ENCODE assay signal across 8 cellular contexts in genomic region chr7:103344453-103345149, GRCh38. TPM values are rescaled to one million over a fixed set of nuclear protein-coding genes. Genes with fewer than 3 reads are reported as not detected.
DNase-seq lines count a peak whose midpoint lies in the region; TF ChIP-seq lines count a peak whose summit lies in the region.

A gene with protein sequence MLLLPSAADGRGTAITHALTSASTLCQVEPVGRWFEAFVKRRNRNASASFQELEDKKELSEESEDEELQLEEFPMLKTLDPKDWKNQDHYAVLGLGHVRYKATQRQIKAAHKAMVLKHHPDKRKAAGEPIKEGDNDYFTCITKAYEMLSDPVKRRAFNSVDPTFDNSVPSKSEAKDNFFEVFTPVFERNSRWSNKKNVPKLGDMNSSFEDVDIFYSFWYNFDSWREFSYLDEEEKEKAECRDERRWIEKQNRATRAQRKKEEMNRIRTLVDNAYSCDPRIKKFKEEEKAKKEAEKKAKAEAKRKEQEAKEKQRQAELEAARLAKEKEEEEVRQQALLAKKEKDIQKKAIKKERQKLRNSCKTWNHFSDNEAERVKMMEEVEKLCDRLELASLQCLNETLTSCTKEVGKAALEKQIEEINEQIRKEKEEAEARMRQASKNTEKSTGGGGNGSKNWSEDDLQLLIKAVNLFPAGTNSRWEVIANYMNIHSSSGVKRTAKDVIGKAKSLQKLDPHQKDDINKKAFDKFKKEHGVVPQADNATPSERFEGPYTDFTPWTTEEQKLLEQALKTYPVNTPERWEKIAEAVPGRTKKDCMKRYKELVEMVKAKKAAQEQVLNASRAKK (minus strand): TSS chr7:103344767. CDS start chr7:103344622, 145 bp downstream.

- H3K36me3 Mint-ChIP-seq in nephron progenitor cell (ENCODE audit: low read depth) = peaks cover 28% of the 10 kb centered on the region
- peaks cover 32% of the 10 kb centered on the region for H3K36me3 Mint-ChIP-seq in stimulated activated naive CD8-positive, alpha-beta T cell treated with anti-CD3 and anti-CD28 coated beads, Interleukin-15, Interleukin-2, amounts not matched to agents 100 ng/mL and 50 ng/mL, for 24 hours (ENCODE audit: low read depth)

- H3K9me2 ChIP-seq in Loucy (replicated peaks; ENCODE audit: low read depth, low read length) = no peaks in the 10 kb centered on the region

- H3K9ac ChIP-seq in Loucy (ENCODE audit: low read depth, low read length, poor library complexity, severe bottlenecking) = peak within 1 kb of the TSS; percentile 86

- peak; percentile 94 for DNase-seq in ELR (ENCODE audit: low read depth)
- DNase-seq in H7 = peak; percentile 89
- DNase-seq in SHP77 (lab: John Stamatoyannopoulos, UW) = peak; percentile 90 to 92
- peak; percentile 78 for DNase-seq in activated effector memory CD4-positive, alpha-beta T cell treated with Interleukin-2 at 50 U/mL for 16 hours
- peak; percentile 85 for DNase-seq in fibroblast of the conjunctiva (ENCODE audit: low read depth)
- DNase-seq in nephron progenitor cell = peak; percentile 79

- peak within 1 kb of the TSS; percentile 100 for H2AFZ ChIP-seq in Loucy (ENCODE audit: low read length)

- H3K27me3 Mint-ChIP-seq in nephron progenitor cell (ENCODE audit: low read depth, poor library complexity) = peaks cover 6% of the 10 kb centered on the region
- H3K27me3 Mint-ChIP-seq in stimulated activated naive CD8-positive, alpha-beta T cell treated with anti-CD3 and anti-CD28 coated beads, Interleukin-15, Interleukin-2, amounts not matched to agents 100 ng/mL and 50 ng/mL, for 24 hours = no peaks in the 10 kb centered on the region

- TF ChIP-seq CTCF in Loucy (conservative IDR thresholded peaks at IDR 0.05; ENCODE audit: low read length) (no peak), nephron progenitor cell (IDR thresholded peaks at IDR 0.05) (no peak)

- H3K27me3 ChIP-seq in H7 (ENCODE audit: control insufficient read depth, insufficient read depth, low read length) (no peaks in the 10 kb centered on the region), Loucy (ENCODE audit: insufficient read depth, low read length, poor library complexity, severe bottlenecking) (no peaks in the 10 kb centered on the region)

- H3K9me3 ChIP-seq in Loucy (ENCODE audit: insufficient read depth, low read depth, low read length) = no peaks in the 10 kb centered on the region

- peaks cover 46% of the 10 kb centered on the region for H3K4me1 ChIP-seq in Loucy (ENCODE audit: insufficient read depth, low read length, poor library complexity, severe bottlenecking)

- no peaks in the 10 kb centered on the region for H3F3A ChIP-seq in Loucy (ENCODE audit: low read depth)

- peaks cover 28% of the 10 kb centered on the region for H3K4me1 Mint-ChIP-seq in nephron progenitor cell
- H3K4me1 Mint-ChIP-seq in stimulated activated naive CD8-positive, alpha-beta T cell treated with anti-CD3 and anti-CD28 coated beads, Interleukin-15, Interleukin-2, amounts not matched to agents 100 ng/mL and 50 ng/mL, for 24 hours (ENCODE audit: low read depth) = peaks cover 77% of the 10 kb centered on the region

- peak within 1 kb of the TSS; percentile 90 for H3K4me2 ChIP-seq in Loucy (ENCODE audit: low read depth, low read length, poor library complexity, severe bottlenecking)

- no peaks in the 10 kb centered on the region for H3K9me3 Mint-ChIP-seq in nephron progenitor cell
- H3K9me3 Mint-ChIP-seq in stimulated activated naive CD8-positive, alpha-beta T cell treated with anti-CD3 and anti-CD28 coated beads, Interleukin-15, Interleukin-2, amounts not matched to agents 100 ng/mL and 50 ng/mL, for 24 hours = no peaks in the 10 kb centered on the region

- H3K4me3 Mint-ChIP-seq in nephron progenitor cell = peak within 1 kb of the TSS; percentile 91
- H3K4me3 Mint-ChIP-seq in stimulated activated naive CD8-positive, alpha-beta T cell treated with anti-CD3 and anti-CD28 coated beads, Interleukin-15, Interleukin-2, amounts not matched to agents 100 ng/mL and 50 ng/mL, for 24 hours = peak within 1 kb of the TSS; percentile 97

- H4K20me1 ChIP-seq in Loucy (ENCODE audit: insufficient read depth, low read length, poor library complexity, severe bottlenecking) = peaks cover 37% of the 10 kb centered on the region

- H3K79me2 ChIP-seq in Loucy (ENCODE audit: insufficient read depth, low read length) = peaks cover 78% of the 10 kb centered on the region

- H3K4me3 ChIP-seq in H7 (ENCODE audit: insufficient read depth, low read depth, low read length) (peak within 1 kb of the TSS; percentile 98), Loucy (ENCODE audit: low read length, poor library complexity, severe bottlenecking) (peak within 1 kb of the TSS; percentile 89)

- peaks cover 7% of the 10 kb centered on the region for H3K36me3 ChIP-seq in H7 (replicated peaks; ENCODE audit: control insufficient read depth, insufficient read depth, low read length)
- H3K36me3 ChIP-seq in Loucy (ENCODE audit: insufficient read depth, low read length) = peaks cover 5% of the 10 kb centered on the region; the same call in 1 of the 2 replicates

- peak within 1 kb of the TSS; percentile 98 for H3K27ac Mint-ChIP-seq in nephron progenitor cell
- H3K27ac Mint-ChIP-seq in stimulated activated naive CD8-positive, alpha-beta T cell treated with anti-CD3 and anti-CD28 coated beads, Interleukin-15, Interleukin-2, amounts not matched to agents 100 ng/mL and 50 ng/mL, for 24 hours = peak within 1 kb of the TSS; percentile 99

RNA-seq across cellular contexts. Expression of the gene that starts here (rescaled TPM):
- 27.1 and 35.6 TPM in 2 replicates for total RNA-seq in H7 (2014; rRNA removed; shearing (Covaris generic))

Comparison
In these comparisons a context has a peak if more than half of its experiments do, and no peak if none do; other contexts are left out.
1. Peak in every context shown above with its lines: DNase-seq and H3K4me3 ChIP-seq.